Comparison of ENCODE assay signal across 9 cellular contexts in genomic region chr3:124859025-124859424, GRCh38. TPM values are rescaled to one million over a fixed set of nuclear protein-coding genes. Genes with fewer than 3 reads are reported as not detected.
DNase-seq lines count a peak whose midpoint lies in the region; ATAC-seq, FAIRE-seq and TF ChIP-seq lines count a peak whose summit lies in the region.
"Had no signal": no experiment of that assay in that cellular context is flagged by ENCODE, and none has a peak within 500 bp of the region (broad histone marks: within the 10 kb centered on the region; RNA-seq: fewer than 3 reads in every experiment).

No MANE protein-coding gene starts in this region.

- intact Hi-C loops in esophagus muscularis mucosa (cut with DNase I): no loop called here

- no peak for TF ChIP-seq RAD21 in A549 (conservative IDR thresholded peaks at IDR 0.05 in 1 of 2, IDR thresholded peaks at IDR 0.05 in 1 of 2)

- TF ChIP-seq POLR2A in A549 (IDR thresholded peaks at IDR 0.05; ENCODE audit: low read length) (no peak), esophagus muscularis mucosa (IDR thresholded peaks at IDR 0.05; ENCODE audit: low read depth) (no peak)

- H3K27ac ChIP-seq in A549 (peak overlapping the region; percentile 83 to 88), esophagus muscularis mucosa (replicated peaks in 1 of 4) (peak overlapping the region; percentile 35 to 75 (median 58)), muscle layer of duodenum (ENCODE audit: low read length) (peak overlapping the region; percentile 59)

- ATAC-seq in A549 (peak; percentile 72 to 81), HG03196 (IDR thresholded peaks at IDR 0.05; ENCODE audit: unreplicated experiment) (no peak), HG02763 (IDR thresholded peaks at IDR 0.05; ENCODE audit: unreplicated experiment) (no peak)

- H3K27me3 ChIP-seq in esophagus muscularis mucosa: no peaks in the 10 kb centered on the region
- H3K27me3 ChIP-seq in muscle layer of duodenum (ENCODE audit: low read depth, low read length): no peaks in the 10 kb centered on the region

- H3K4me3 ChIP-seq in A549 (no peak overlapping the region), esophagus muscularis mucosa (no peak overlapping the region), muscle layer of duodenum (ENCODE audit: low read depth in 1 of 2, low read length in 2 of 2) (no peak overlapping the region)

- TF ChIP-seq EP300 in A549 (IDR thresholded peaks at IDR 0.05) (peak in 1 of 2 experiments; percentile 43; a peak in 1 of 5 replicates), esophagus muscularis mucosa (IDR thresholded peaks at IDR 0.05) (no peak)

- H3K36me3 ChIP-seq in esophagus muscularis mucosa: peaks cover 0 to 13% (median 2%) of the 10 kb centered on the region in 4 donors
- peaks cover 0 to 4% of the 10 kb centered on the region in 2 donors for H3K36me3 ChIP-seq in muscle layer of duodenum (ENCODE audit: control insufficient read depth in 1 of 2, insufficient read depth in 2 of 2, low read length in 2 of 2)

- H3K4me2 ChIP-seq in A549: peak overlapping the region; percentile 61

- H3K9me3 ChIP-seq in A549 (peaks cover 15% of the 10 kb centered on the region; the same call in 2 of the 3 replicates), esophagus muscularis mucosa (no peaks in the 10 kb centered on the region), muscle layer of duodenum (ENCODE audit: control insufficient read depth in 1 of 2, low read length in 2 of 2) (no peaks in the 10 kb centered on the region)

- H3K4me1 ChIP-seq in A549 (peaks cover 69% of the 10 kb centered on the region), esophagus muscularis mucosa (peaks cover 41 to 54% (median 43%) of the 10 kb centered on the region in 4 donors), muscle layer of duodenum (ENCODE audit: control insufficient read depth in 1 of 2, insufficient read depth in 2 of 2, low read length in 2 of 2) (peaks cover 7 to 19% of the 10 kb centered on the region in 2 donors)

- CTCF ChIA-PET in A549 (lab: Yijun Ruan, JAX): interaction anchor here (0.7 to 1.1 kb wide), 2 partner anchors 23 to 98 kb away, joined by 3 read pairs; no protein-coding TSS in a partner anchor

- TF ChIP-seq CTCF in A549 (IDR thresholded peaks at IDR 0.05) (no peak), esophagus muscularis mucosa (IDR thresholded peaks at IDR 0.05) (no peak)

- WGBS in A549 (ENCODE audit: missing lambda C conversion rate): 51% methylated on average over 2 of the region's 7 CpGs
- WGBS in esophagus muscularis mucosa: 63% methylated on average over 3 of the region's 7 CpGs

- no peak for FAIRE-seq in A549 (lab: Jason Lieb, UNC)

- POLR2A ChIA-PET in A549 (lab: Yijun Ruan, JAX): no interaction called here

- peak; percentile 56 to 83 for DNase-seq in A549 (ENCODE audit: low read depth in 1 of 2, low spot score in 1 of 2)
- peak; percentile 82 for DNase-seq in LHCN-M2 (ENCODE audit: low read depth)
- DNase-seq in esophagus muscularis mucosa (ENCODE audit: extremely low spot score): no peak
- DNase-seq in DMS79 treated with DMSO at 0.1 percent for 48 hours (lab: John Stamatoyannopoulos, UW): no peak
- no peak for DNase-seq in cerebellum (ENCODE audit: low spot score)
- DNase-seq: activated CD4-positive, CD25-positive, alpha-beta regulatory T cell had no signal

TF ChIP-seq in A549, 52 proteins besides CTCF, POLR2A, EP300 and RAD21:
- TF ChIP-seq ZNF302 (CRISPR knock-in tag; IDR thresholded peaks at IDR 0.05) (no peak), ELK1 (IDR thresholded peaks at IDR 0.05; ENCODE audit: low read depth, low read length) (no peak), GATA3 (IDR thresholded peaks at IDR 0.05; ENCODE audit: borderline replicate concordance) (peak; percentile 20; the same call in 1 of the 2 replicates), HOXB5 (CRISPR knock-in tag; IDR thresholded peaks at IDR 0.05) (0 out of 2 replicates have a peak, but pooled peaks have one; percentile 20), RCOR1 (IDR thresholded peaks at IDR 0.05; ENCODE audit: low read depth, low read length) (no peak), FOSL2 (IDR thresholded peaks at IDR 0.05) (peak; percentile 43; the same call in 1 of the 2 replicates), FOSL2 (CRISPR knock-in tag; IDR thresholded peaks at IDR 0.05) (peak; percentile 68), JUN (IDR thresholded peaks at IDR 0.05) (peak in 1 of 2 experiments; percentile 64; a peak in 1 of 5 replicates), JUNB (IDR thresholded peaks at IDR 0.05) (peak; percentile 50; the same call in 1 of the 2 replicates), CBX2 (IDR thresholded peaks at IDR 0.05; ENCODE audit: borderline replicate concordance, low read depth) (no peak), EHF (CRISPR knock-in tag; IDR thresholded peaks at IDR 0.05) (0 out of 2 replicates have a peak, but pooled peaks have one; percentile 54)

RNA-seq across cellular contexts. Expression of gene ITGB5, which starts 28.1 kb away (rescaled TPM):
- 260 and 476 TPM in 2 replicates for polyA plus RNA-seq in A549 (2011; rRNA removed)
- 393 and 412 TPM in 2 replicates for polyA plus RNA-seq in A549 (2012; cell fraction: cytosol; rRNA removed)
- polyA plus RNA-seq in A549 (2012; cell fraction: nucleus; rRNA removed): 508 and 526 TPM in 2 replicates
- polyA plus RNA-seq in A549 (2017; fragmentation: RNase III; extraction: RNeasy Plus Mini Kit Qiagen cat#74134 plus additional on column Dnase treatment): 174 to 209 TPM (median 201 TPM) in 3 replicates
- polyA minus RNA-seq in A549 (2011; rRNA and poly(A)+ RNA removed): 629 and 645 TPM in 2 replicates
- total RNA-seq in LHCN-M2 (2014; rRNA removed): 173 and 224 TPM in 2 replicates
- polyA plus RNA-seq in LHCN-M2 (2012): 367 TPM
- total RNA-seq in esophagus muscularis mucosa: 100 to 1,000 TPM; 114 to 284 (median 188) TPM
- 17.1 TPM for total RNA-seq in cerebellum

Comparison
In these comparisons a context has a peak if more than half of its experiments do, and no peak if none do; other contexts are left out.
1. ATAC-seq: peak in A549 (2 of 2); none in HG03196 (single experiment) and HG02763 (single experiment).
2. DNase-seq: peak in A549 (2 of 2) and LHCN-M2 (single experiment); none in esophagus muscularis mucosa (single experiment), DMS79 treated with DMSO at 0.1 percent for 48 hours (single experiment) and cerebellum (single experiment).
3. Peak in every context shown above with its lines, with median percentiles within 50 percentile points of each other: H3K27ac ChIP-seq.